Comparison of ENCODE assay signal across 8 cellular contexts in genomic region chr6:391559-392440, GRCh38. TPM values are rescaled to one million over a fixed set of nuclear protein-coding genes. Genes with fewer than 3 reads are reported as not detected.
DNase-seq lines count a peak whose midpoint lies in the region; ATAC-seq and TF ChIP-seq lines count a peak whose summit lies in the region.

Gene IRF4 (plus strand): TSS chr6:391752. CDS start chr6:393153, 1,401 bp downstream.

- H3K36me3 Mint-ChIP-seq in activated naive CD8-positive, alpha-beta T cell treated with anti-CD3 and anti-CD28 coated beads, Interleukin-2, amount 10 ng/mL, durations not matched to agents 7 days and 5 days = peaks cover 21% of the 10 kb centered on the region

- H3K4me3 ChIP-seq in BLaER1 (peak within 1 kb of the TSS; percentile 97), NT2/D1 (ENCODE audit: insufficient read length, low read depth) (peak within 1 kb of the TSS; percentile 55), kidney epithelial cell (ENCODE audit: low read depth, low read length) (peak within 1 kb of the TSS; percentile 17)

- peak; percentile 25 for DNase-seq in NT2/D1 (ENCODE audit: low read depth, low spot score)
- peak; percentile 81 for DNase-seq in activated naive CD8-positive, alpha-beta T cell treated with anti-CD3 and anti-CD28 coated beads, Interleukin-2, amount 10 ng/mL, durations not matched to agents 7 days and 5 days
- no peak for DNase-seq in kidney epithelial cell (ENCODE audit: low read depth)
- peak; percentile 62 for DNase-seq in stimulated activated CD8-positive, alpha-beta memory T cell treated with anti-CD3 and anti-CD28 coated beads, Interleukin-12 subunit alpha, Interleukin-12 subunit beta, amount 100 ng/mL, for 4 hours (ENCODE audit: low read depth)
- DNase-seq in amniotic stem cell (lab: John Stamatoyannopoulos, UW) = no peak
- no peak for DNase-seq in mesenteric fat pad (ENCODE audit: low spot score)

- peak within 1 kb of the TSS; percentile 97 for H3K9ac ChIP-seq in BLaER1
- peak within 1 kb of the TSS; percentile 85 for H3K9ac ChIP-seq in NT2/D1 (ENCODE audit: insufficient read length, low read depth)

- POLR2A ChIA-PET in activated naive CD8-positive, alpha-beta T cell treated with anti-CD3 and anti-CD28 coated beads, Interleukin-2, amount 10 ng/mL, durations not matched to agents 7 days and 5 days (lab: Charles Lee) = interaction anchor here (0.7 to 6.5 kb wide), 49 partner anchors 8 to 319 kb away, joined by 3 to 128 read pairs (median 5); partner anchors contain the start of genes DUSP22 and EXOC2

- H3K27me3 ChIP-seq in BLaER1 (no peaks in the 10 kb centered on the region), NT2/D1 (ENCODE audit: insufficient read depth, insufficient read length) (peaks cover 53% of the 10 kb centered on the region), kidney epithelial cell (ENCODE audit: control insufficient read depth, insufficient read depth, low read length) (peaks cover 70% of the 10 kb centered on the region)

- no peaks in the 10 kb centered on the region for H3K9me3 Mint-ChIP-seq in activated naive CD8-positive, alpha-beta T cell treated with anti-CD3 and anti-CD28 coated beads, Interleukin-2, amount 10 ng/mL, durations not matched to agents 7 days and 5 days

- peaks cover 51% of the 10 kb centered on the region for H4K20me1 ChIP-seq in BLaER1

- H3K27ac Mint-ChIP-seq in activated naive CD8-positive, alpha-beta T cell treated with anti-CD3 and anti-CD28 coated beads, Interleukin-2, amount 10 ng/mL, durations not matched to agents 7 days and 5 days = peak within 1 kb of the TSS; percentile 94

- H3K36me3 ChIP-seq in BLaER1 (peaks cover 32% of the 10 kb centered on the region), NT2/D1 (ENCODE audit: insufficient read depth, insufficient read length, low read length) (peaks cover 15% of the 10 kb centered on the region), kidney epithelial cell (ENCODE audit: control insufficient read depth, insufficient read depth, low read length) (no peaks in the 10 kb centered on the region)

- peaks cover 2% of the 10 kb centered on the region for H3K27me3 Mint-ChIP-seq in activated naive CD8-positive, alpha-beta T cell treated with anti-CD3 and anti-CD28 coated beads, Interleukin-2, amount 10 ng/mL, durations not matched to agents 7 days and 5 days

- H3K27ac ChIP-seq in BLaER1 = peak within 1 kb of the TSS; percentile 94

- H3K4me1 ChIP-seq in BLaER1 (peaks cover 49% of the 10 kb centered on the region), NT2/D1 (ENCODE audit: insufficient read depth, insufficient read length) (peaks cover 3% of the 10 kb centered on the region)

- H3K4me2 ChIP-seq in BLaER1 = peak within 1 kb of the TSS; percentile 92

- peak; percentile 42 for ATAC-seq in GM21423 (IDR thresholded peaks at IDR 0.05; ENCODE audit: unreplicated experiment)
- ATAC-seq in activated naive CD8-positive, alpha-beta T cell treated with anti-CD3 and anti-CD28 coated beads, Interleukin-2, amount 10 ng/mL, durations not matched to agents 7 days and 5 days (ENCODE audit: low read depth) = peak; percentile 51

- H3K9me3 ChIP-seq in BLaER1 (no peaks in the 10 kb centered on the region), NT2/D1 (ENCODE audit: insufficient read depth, low read length) (no peaks in the 10 kb centered on the region)

- TF ChIP-seq CTCF in kidney epithelial cell (IDR thresholded peaks at IDR 0.05; ENCODE audit: insufficient read depth, low read length, poor library complexity, severe bottlenecking) = no peak

- peaks cover 40% of the 10 kb centered on the region for H3K4me1 Mint-ChIP-seq in activated naive CD8-positive, alpha-beta T cell treated with anti-CD3 and anti-CD28 coated beads, Interleukin-2, amount 10 ng/mL, durations not matched to agents 7 days and 5 days

- peak within 1 kb of the TSS; percentile 98 for H3K4me3 Mint-ChIP-seq in activated naive CD8-positive, alpha-beta T cell treated with anti-CD3 and anti-CD28 coated beads, Interleukin-2, amount 10 ng/mL, durations not matched to agents 7 days and 5 days

RNA-seq across cellular contexts. Expression of gene IRF4, which starts in this region (rescaled TPM):
- 10 to 100 TPM; 94.2 to 95.1 TPM for total RNA-seq in activated naive CD8-positive, alpha-beta T cell treated with anti-CD3 and anti-CD28 coated beads, Interleukin-2, amount 10 ng/mL, durations not matched to agents 7 days and 5 days
- total RNA-seq in kidney epithelial cell (0.04 and 0.21 TPM in 2 replicates), mesenteric fat pad (6.3 TPM)

Comparison
In these comparisons a context has a peak if more than half of its experiments do, and no peak if none do; other contexts are left out.
1. RNA of gene IRF4 (total RNA-seq): 94.2 to 95.1 TPM in activated naive CD8-positive, alpha-beta T cell treated with anti-CD3 and anti-CD28 coated beads, Interleukin-2, amount 10 ng/mL, durations not matched to agents 7 days and 5 days; 6.3 TPM in mesenteric fat pad (single experiment) and 0.04 to 0.21 TPM in kidney epithelial cell; every median in the first group is over 10 times any median in the second.
2. H3K4me3 ChIP-seq: peak in every context shown above with its lines; median percentile 97 in BLaER1; 55 in NT2/D1; 17 in kidney epithelial cell.
3. DNase-seq: peak in NT2/D1 (single experiment), activated naive CD8-positive, alpha-beta T cell treated with anti-CD3 and anti-CD28 coated beads, Interleukin-2, amount 10 ng/mL, durations not matched to agents 7 days and 5 days (single experiment) and stimulated activated CD8-positive, alpha-beta memory T cell treated with anti-CD3 and anti-CD28 coated beads, Interleukin-12 subunit alpha, Interleukin-12 subunit beta, amount 100 ng/mL, for 4 hours (single experiment); none in kidney epithelial cell (single experiment), amniotic stem cell (single experiment) and mesenteric fat pad (single experiment).